Comparison of ENCODE assay signal across 13 cellular contexts in genomic region chr15:67680645-67681044, GRCh38.
A peak's percentile ranks its signal among the peaks of the same experiment; 100 is the strongest.
DNase-seq lines count a peak whose midpoint lies in the region; ATAC-seq and TF ChIP-seq lines count a peak whose summit lies in the region.
"Had no signal": no experiment of that assay in that cellular context is flagged by ENCODE, and none has a peak within 500 bp of the region (broad histone marks: within the 10 kb centered on the region; RNA-seq: fewer than 3 reads in every experiment).

No MANE protein-coding gene starts in this region.

- H3K4me1 ChIP-seq in OCI-LY1 (ENCODE audit: insufficient read depth, low read length, severe bottlenecking): no peaks in the 10 kb centered on the region

- no peaks in the 10 kb centered on the region for H4K20me1 ChIP-seq in OCI-LY1 (ENCODE audit: insufficient read depth, low read length)

- H2AFZ ChIP-seq in OCI-LY1 (ENCODE audit: low read length): no peak overlapping the region
- H2AFZ ChIP-seq: parathyroid adenoma had no signal

- H3K27me3 ChIP-seq in OCI-LY1 (ENCODE audit: insufficient read depth, low read length): no peaks in the 10 kb centered on the region

- peak overlapping the region; percentile 2 for H3K27ac ChIP-seq in OCI-LY1 (ENCODE audit: low read depth, low read length, poor library complexity, severe bottlenecking)
- H3K27ac ChIP-seq: cardiac muscle cell, parathyroid adenoma had no signal

- no peak overlapping the region for H3K4me2 ChIP-seq in OCI-LY1 (ENCODE audit: low read length)

- ATAC-seq in GM18505 (IDR thresholded peaks at IDR 0.05; ENCODE audit: unreplicated experiment) (no peak), GM21576 (IDR thresholded peaks at IDR 0.05; ENCODE audit: unreplicated experiment) (no peak)

- no peaks in the 10 kb centered on the region for H3K9me2 ChIP-seq in OCI-LY1 (ENCODE audit: low read depth, low read length)

- no peak for TF ChIP-seq CTCF in OCI-LY1 (IDR thresholded peaks at IDR 0.05; ENCODE audit: low read length)

- no peaks in the 10 kb centered on the region for H3F3A ChIP-seq in OCI-LY1 (ENCODE audit: insufficient read depth, low read length)

- no peak overlapping the region for H3K4me3 ChIP-seq in OCI-LY1 (ENCODE audit: low read depth, low read length, poor library complexity, severe bottlenecking)
- H3K4me3 ChIP-seq: cardiac muscle cell had no signal

- no peak for TF ChIP-seq POLR2A in GM18505 (IDR thresholded peaks at IDR 0.05; ENCODE audit: borderline replicate concordance, extremely low read depth, insufficient read depth, insufficient read length)

- H3K9ac ChIP-seq in OCI-LY1 (ENCODE audit: low read length): no peak overlapping the region
- H3K9ac ChIP-seq: parathyroid adenoma had no signal

- no peaks in the 10 kb centered on the region for H3K79me2 ChIP-seq in OCI-LY1 (ENCODE audit: insufficient read depth, low read length)
- H3K79me2 ChIP-seq: parathyroid adenoma had no signal

- DNase-seq in NCI-H1092 treated with DMSO at 0.1 percent for 48 hours (lab: John Stamatoyannopoulos, UW) (peak; percentile 3), NCI-H1092 (lab: John Stamatoyannopoulos, UW) (no peak), LHCN-M2 (ENCODE audit: low read depth) (peak; percentile 5), fibroblast of peridontal ligament (ENCODE audit: extremely low read depth) (peak; percentile 9), NCI-H2029 treated with DMSO at 0.1 percent for 48 hours (lab: John Stamatoyannopoulos, UW) (no peak)
- DNase-seq: activated CD4-positive, alpha-beta T cell treated with anti-CD3 and anti-CD28 coated beads for 1 hour; H7; NCI-H2107 had no signal

- H3K36me3 ChIP-seq in OCI-LY1 (ENCODE audit: insufficient read depth, low read length): peaks cover 8% of the 10 kb centered on the region; the same call in 1 of the 2 replicates
- H3K36me3 ChIP-seq: cardiac muscle cell had no signal

- peaks cover 9% of the 10 kb centered on the region for H3K9me3 ChIP-seq in OCI-LY1 (ENCODE audit: low read length)

Comparison
In these comparisons a context has a peak if more than half of its experiments do, and no peak if none do; other contexts are left out.
1. DNase-seq: peak in NCI-H1092 treated with DMSO at 0.1 percent for 48 hours (single experiment), LHCN-M2 (single experiment) and fibroblast of peridontal ligament (single experiment); none in NCI-H1092 (single experiment) and NCI-H2029 treated with DMSO at 0.1 percent for 48 hours (single experiment).